In the genomic region with DNA sequence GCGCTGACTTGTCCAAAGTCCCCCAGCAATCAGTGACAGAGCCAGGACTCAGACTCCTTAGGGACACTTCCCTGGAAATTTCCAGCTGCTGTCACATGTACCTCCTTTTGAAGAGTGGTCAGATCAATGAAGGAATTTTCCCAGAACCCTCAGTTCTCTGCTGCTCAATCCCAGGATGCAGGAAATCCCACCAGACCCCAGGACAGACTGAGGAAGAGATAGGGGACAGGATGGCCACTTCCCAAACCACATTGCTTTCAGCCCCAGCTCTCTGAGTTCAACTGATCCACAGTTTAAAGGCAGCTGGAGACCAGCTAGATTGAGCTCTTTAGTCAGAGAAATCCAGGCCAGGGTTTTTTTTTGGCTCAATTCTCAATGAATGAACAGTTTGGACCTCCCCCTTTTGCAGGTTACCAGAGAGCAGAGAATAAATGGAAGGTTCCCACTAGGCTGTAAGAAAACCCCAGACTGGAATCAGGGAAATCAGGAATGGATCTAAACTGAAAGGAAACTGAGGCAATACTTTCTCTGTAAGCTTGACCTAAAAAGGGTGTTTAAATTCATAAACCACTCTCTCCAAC, we compare ENCODE assay signal across 10 cellular contexts. TPM values are rescaled to one million over a fixed set of nuclear protein-coding genes. Genes with fewer than 3 reads are reported as not detected.
DNase-seq lines count a peak whose midpoint lies in the region; ATAC-seq and TF ChIP-seq lines count a peak whose summit lies in the region.
"Had no signal": no experiment of that assay in that cellular context is flagged by ENCODE, and none has a peak within 500 bp of the region (broad histone marks: within the 10 kb centered on the region; RNA-seq: fewer than 3 reads in every experiment).

No MANE protein-coding gene starts in this region.

- peaks cover 31% of the 10 kb centered on the region for H3K4me1 Mint-ChIP-seq in activated naive CD4-positive, alpha-beta T cell treated with anti-CD3 and anti-CD28 coated beads, Interleukin-2, amount 10 ng/mL, durations not matched to agents 7 days and 5 days
- peaks cover 9% of the 10 kb centered on the region for H3K4me1 Mint-ChIP-seq in activated CD8-positive, alpha-beta T cell treated with anti-CD3 and anti-CD28 coated beads for 36 hours (ENCODE audit: low read depth)
- H3K4me1 Mint-ChIP-seq in CD14-positive monocyte = peaks cover 10% of the 10 kb centered on the region

- H3K4me3 Mint-ChIP-seq in activated naive CD4-positive, alpha-beta T cell treated with anti-CD3 and anti-CD28 coated beads, Interleukin-2, amount 10 ng/mL, durations not matched to agents 7 days and 5 days = peak overlapping the region; percentile 78
- peak overlapping the region; percentile 20 for H3K4me3 Mint-ChIP-seq in activated CD8-positive, alpha-beta T cell treated with anti-CD3 and anti-CD28 coated beads for 36 hours
- H3K4me3 Mint-ChIP-seq in CD14-positive monocyte = peak overlapping the region in 1 of 2 donors; percentile 37

- no peak for TF ChIP-seq CTCF in activated CD8-positive, alpha-beta T cell treated with anti-CD3 and anti-CD28 coated beads for 36 hours (IDR thresholded peaks at IDR 0.05)
- TF ChIP-seq CTCF in BE2C (IDR thresholded peaks at IDR 0.05; ENCODE audit: low read depth, low read length) (no peak), CD14-positive monocyte (IDR thresholded peaks at IDR 0.05) (no peak)

- peaks cover 6% of the 10 kb centered on the region for H3K36me3 Mint-ChIP-seq in activated naive CD4-positive, alpha-beta T cell treated with anti-CD3 and anti-CD28 coated beads, Interleukin-2, amount 10 ng/mL, durations not matched to agents 7 days and 5 days
- H3K36me3 Mint-ChIP-seq in activated CD8-positive, alpha-beta T cell treated with anti-CD3 and anti-CD28 coated beads for 36 hours (ENCODE audit: low read depth) = no peaks in the 10 kb centered on the region
- peaks cover 4% of the 10 kb centered on the region in 2 donors for H3K36me3 Mint-ChIP-seq in CD14-positive monocyte

- intact Hi-C loops in activated CD8-positive, alpha-beta T cell treated with anti-CD3 and anti-CD28 coated beads for 36 hours (cut with micrococcal nuclease) = no loop called here
- intact Hi-C loops in CD14-positive monocyte (cut with micrococcal nuclease) = no loop called here

- DNase-seq in activated naive CD4-positive, alpha-beta T cell treated with anti-CD3 and anti-CD28 coated beads, Interleukin-2, amount 10 ng/mL, durations not matched to agents 7 days and 5 days = no peak
- no peak for DNase-seq in activated naive CD4-positive, alpha-beta T cell treated with anti-CD3 and anti-CD28 coated beads, Interleukin-2, amount 50 U/mL, for 16 hours
- DNase-seq in NCI-H1694 treated with DMSO at 0.1 percent for 48 hours (lab: John Stamatoyannopoulos, UW) = peak; percentile 52
- DNase-seq in activated CD8-positive, alpha-beta T cell treated with anti-CD3 and anti-CD28 coated beads for 36 hours = no peak
- DNase-seq in inferior parietal cortex (ENCODE audit: extremely low spot score) = peak; percentile 89
- no peak for DNase-seq in BE2C
- no peak for DNase-seq in CD14-positive monocyte (ENCODE audit: low spot score)
- DNase-seq: DND-41 had no signal

- POLR2A ChIA-PET in activated CD8-positive, alpha-beta T cell treated with anti-CD3 and anti-CD28 coated beads for 36 hours (lab: Charles Lee) = interaction anchor here (0.6 kb wide), 1 partner anchor 23 kb away, joined by 3 read pairs; no protein-coding TSS in a partner anchor

- CTCF ChIA-PET in activated naive CD4-positive, alpha-beta T cell treated with anti-CD3 and anti-CD28 coated beads, Interleukin-2, amount 10 ng/mL, durations not matched to agents 7 days and 5 days (lab: Charles Lee) = interaction anchor here (1.4 to 1.9 kb wide), 2 partner anchors 89 to 178 kb away, joined by 4 to 5 read pairs; no protein-coding TSS in a partner anchor
- CTCF ChIA-PET in activated CD8-positive, alpha-beta T cell treated with anti-CD3 and anti-CD28 coated beads for 36 hours (lab: Charles Lee) = interaction anchor here (0.6 to 2.1 kb wide), 3 partner anchors 40 to 92 kb away, joined by 3 to 10 read pairs (median 4); no protein-coding TSS in a partner anchor

- peak; percentile 31 for ATAC-seq in activated CD8-positive, alpha-beta T cell treated with anti-CD3 and anti-CD28 coated beads for 36 hours
- no peak for ATAC-seq in GM19452 (IDR thresholded peaks at IDR 0.05; ENCODE audit: unreplicated experiment)

- peak overlapping the region; percentile 17 for H3K27ac Mint-ChIP-seq in activated naive CD4-positive, alpha-beta T cell treated with anti-CD3 and anti-CD28 coated beads, Interleukin-2, amount 10 ng/mL, durations not matched to agents 7 days and 5 days
- H3K27ac Mint-ChIP-seq in activated CD8-positive, alpha-beta T cell treated with anti-CD3 and anti-CD28 coated beads for 36 hours = no peak overlapping the region
- no peak overlapping the region for H3K27ac Mint-ChIP-seq in CD14-positive monocyte

- H3K4me1 ChIP-seq in BE2C = no peaks in the 10 kb centered on the region

- H3K27me3 ChIP-seq in BE2C = peaks cover 21% of the 10 kb centered on the region

- no peaks in the 10 kb centered on the region for H3K36me3 ChIP-seq in BE2C

- no peaks in the 10 kb centered on the region for H3K9me3 Mint-ChIP-seq in activated naive CD4-positive, alpha-beta T cell treated with anti-CD3 and anti-CD28 coated beads, Interleukin-2, amount 10 ng/mL, durations not matched to agents 7 days and 5 days
- no peaks in the 10 kb centered on the region for H3K9me3 Mint-ChIP-seq in activated CD8-positive, alpha-beta T cell treated with anti-CD3 and anti-CD28 coated beads for 36 hours
- peaks cover 0 to 10% (median 3%) of the 10 kb centered on the region in 7 donors for H3K9me3 Mint-ChIP-seq in CD14-positive monocyte

- H3K4me3 ChIP-seq in BE2C (ENCODE audit: low read depth, low read length) = no peak overlapping the region
- H3K4me3 ChIP-seq: skin epidermis had no signal

- H3K9me3 ChIP-seq in BE2C = no peaks in the 10 kb centered on the region

- peaks cover 33% of the 10 kb centered on the region for H3K27me3 Mint-ChIP-seq in activated naive CD4-positive, alpha-beta T cell treated with anti-CD3 and anti-CD28 coated beads, Interleukin-2, amount 10 ng/mL, durations not matched to agents 7 days and 5 days
- H3K27me3 Mint-ChIP-seq in activated CD8-positive, alpha-beta T cell treated with anti-CD3 and anti-CD28 coated beads for 36 hours = peaks cover 16% of the 10 kb centered on the region
- H3K27me3 Mint-ChIP-seq in CD14-positive monocyte (ENCODE audit: low read depth in 3 of 3) = peaks cover 39 to 64% (median 62%) of the 10 kb centered on the region in 3 donors

RNA-seq across cellular contexts. Expression of a gene that starts 1.5 kb away (rescaled TPM):
- total RNA-seq in activated CD8-positive, alpha-beta T cell treated with anti-CD3 and anti-CD28 coated beads for 36 hours = 1 to 10 TPM; 4.3 to 4.9 TPM
- polyA plus RNA-seq in BE2C (2012; ENCODE audit: insufficient read depth, insufficient read length, low read depth) = 4.4 TPM
- polyA plus RNA-seq in CD14-positive monocyte = not detected

RNA-seq across cellular contexts. Expression of a gene that starts 24.8 kb away (rescaled TPM):
- total RNA-seq in activated CD8-positive, alpha-beta T cell treated with anti-CD3 and anti-CD28 coated beads for 36 hours = not detected
- polyA plus RNA-seq in BE2C (2012; ENCODE audit: insufficient read depth, insufficient read length, low read depth) = not detected
- polyA plus RNA-seq in CD14-positive monocyte = not detected

RNA-seq across cellular contexts. Expression of a gene that starts 28.0 kb away (rescaled TPM):
- total RNA-seq in activated CD8-positive, alpha-beta T cell treated with anti-CD3 and anti-CD28 coated beads for 36 hours = 10 to 100 TPM; 41.9 to 44.1 TPM
- 65.7 TPM for polyA plus RNA-seq in BE2C (2012; ENCODE audit: insufficient read depth, insufficient read length, low read depth)
- polyA plus RNA-seq in CD14-positive monocyte = 10 to 100 TPM; 10.0 to 10.5 TPM

RNA-seq across cellular contexts. Expression of a gene that starts 58.0 kb away (rescaled TPM):
- total RNA-seq in activated CD8-positive, alpha-beta T cell treated with anti-CD3 and anti-CD28 coated beads for 36 hours = 100 to 1,000 TPM; 254 to 260 TPM
- polyA plus RNA-seq in BE2C (2012; ENCODE audit: insufficient read depth, insufficient read length, low read depth) = 311 TPM
- 100 to 1,000 TPM in 1 of 2 donors, 10 to 100 TPM in 1; 79.0 to 106 TPM for polyA plus RNA-seq in CD14-positive monocyte

Comparison
In these comparisons a context has a peak if more than half of its experiments do, and no peak if none do; other contexts are left out.
1. DNase-seq: peak in NCI-H1694 treated with DMSO at 0.1 percent for 48 hours (single experiment) and inferior parietal cortex (single experiment); none in activated naive CD4-positive, alpha-beta T cell treated with anti-CD3 and anti-CD28 coated beads, Interleukin-2, amount 10 ng/mL, durations not matched to agents 7 days and 5 days (single experiment), activated naive CD4-positive, alpha-beta T cell treated with anti-CD3 and anti-CD28 coated beads, Interleukin-2, amount 50 U/mL, for 16 hours (single experiment), activated CD8-positive, alpha-beta T cell treated with anti-CD3 and anti-CD28 coated beads for 36 hours (single experiment), BE2C (single experiment) and CD14-positive monocyte (single experiment).